17 cellular contexts compared by ENCODE assay signal in genomic region chr11:12727556-12728070, GRCh38. TPM values are rescaled to one million over a fixed set of nuclear protein-coding genes. Genes with fewer than 3 reads are reported as not detected.
A peak's percentile ranks its signal among the peaks of the same experiment; 100 is the strongest.
DNase-seq lines count a peak whose midpoint lies in the region; ATAC-seq, FAIRE-seq and TF ChIP-seq lines count a peak whose summit lies in the region.
"Had no signal": no experiment of that assay in that cellular context is flagged by ENCODE, and none has a peak within 500 bp of the region (broad histone marks: within the 10 kb centered on the region; RNA-seq: fewer than 3 reads in every experiment).

No MANE protein-coding gene starts in this region.

- peaks cover 64% of the 10 kb centered on the region for H3K4me1 Mint-ChIP-seq in neural crest cell
- H3K4me1 Mint-ChIP-seq: activated naive CD4-positive, alpha-beta T cell treated with anti-CD3 and anti-CD28 coated beads, Interleukin-2, amount 50 U/mL, for 24 hours; IgD-negative memory B cell had no signal

- H3K27me3 ChIP-seq in PC-3 (ENCODE audit: low read length) = no peaks in the 10 kb centered on the region
- H3K27me3 ChIP-seq in endothelial cell of umbilical vein (ENCODE audit: control insufficient read depth in 2 of 2, insufficient read depth in 2 of 2, low read length in 2 of 2) = no peaks in the 10 kb centered on the region
- H3K27me3 ChIP-seq: esophagus muscularis mucosa, pancreas had no signal

- H3K27me3 Mint-ChIP-seq in neural crest cell (ENCODE audit: low read depth) = no peaks in the 10 kb centered on the region

- H3K4me3 Mint-ChIP-seq in neural crest cell = no peak overlapping the region
- H3K4me3 Mint-ChIP-seq: activated naive CD4-positive, alpha-beta T cell treated with anti-CD3 and anti-CD28 coated beads, Interleukin-2, amount 50 U/mL, for 24 hours; IgD-negative memory B cell had no signal

- 0 out of 2 replicates have a peak, but pooled peaks cover 2% of the 10 kb centered on the region for H3K36me3 ChIP-seq in PC-3 (ENCODE audit: low read depth, low read length)
- no peaks in the 10 kb centered on the region for H3K36me3 ChIP-seq in endothelial cell of umbilical vein (ENCODE audit: control insufficient read depth in 2 of 2, extremely low read depth in 1 of 2, insufficient read depth in 2 of 2, low read length in 2 of 2)
- H3K36me3 ChIP-seq: esophagus muscularis mucosa, pancreas had no signal

- H3K9me3 Mint-ChIP-seq in neural crest cell = no peaks in the 10 kb centered on the region
- H3K9me3 Mint-ChIP-seq: activated naive CD4-positive, alpha-beta T cell treated with anti-CD3 and anti-CD28 coated beads, Interleukin-2, amount 50 U/mL, for 24 hours; IgD-negative memory B cell had no signal

- H3K36me3 Mint-ChIP-seq in neural crest cell (ENCODE audit: low read depth) = peaks cover 6% of the 10 kb centered on the region
- H3K36me3 Mint-ChIP-seq: IgD-negative memory B cell had no signal

- H3K9me1 ChIP-seq in endothelial cell of umbilical vein (replicated peaks; ENCODE audit: control insufficient read depth, extremely low read depth, insufficient read depth, low read length) = no peaks in the 10 kb centered on the region

- no peak for TF ChIP-seq POLR2A in endothelial cell of umbilical vein (IDR thresholded peaks at IDR 0.05; ENCODE audit: low read depth, low read length)

- intact Hi-C loops in PC-3 (cut with micrococcal nuclease) = no loop called here
- intact Hi-C loops in endothelial cell of umbilical vein (cut with micrococcal nuclease) = no loop called here

- CTCF ChIA-PET in PC-3 (lab: Charles Lee) (no interaction called here), endothelial cell of umbilical vein (lab: Charles Lee) (no interaction called here)

- H3K9ac ChIP-seq in PC-3 (ENCODE audit: low read length) (no peak overlapping the region), endothelial cell of umbilical vein (replicated peaks; ENCODE audit: extremely low read depth, insufficient read depth, low read length) (no peak overlapping the region)

- no peaks in the 10 kb centered on the region for H4K20me1 ChIP-seq in PC-3 (ENCODE audit: low read length)
- H4K20me1 ChIP-seq in endothelial cell of umbilical vein (replicated peaks; ENCODE audit: control insufficient read depth, extremely low read depth, insufficient read depth, low read length) = peaks cover 4% of the 10 kb centered on the region

- dilution Hi-C loops in endothelial cell of umbilical vein (cut with MboI; ENCODE audit: extremely low pct_ligation_motif_present, low sequenced_read_pairs) = no loop called here

- H3K9me3 ChIP-seq in PC-3 (ENCODE audit: low read length) (no peaks in the 10 kb centered on the region), endothelial cell of umbilical vein (replicated peaks; ENCODE audit: control insufficient read depth, insufficient read depth, low read length) (no peaks in the 10 kb centered on the region)
- H3K9me3 ChIP-seq: esophagus muscularis mucosa, pancreas had no signal

- 0 out of 2 replicates have a peak overlapping the region, but pooled peaks have one; percentile 99 for H3K27ac ChIP-seq in PC-3 (ENCODE audit: low read length)
- H3K27ac ChIP-seq in endothelial cell of umbilical vein (ENCODE audit: insufficient read depth, low read depth, low read length) = no peak overlapping the region
- H3K27ac ChIP-seq: esophagus muscularis mucosa, pancreas had no signal

- H3K9me2 ChIP-seq in PC-3 (replicated peaks; ENCODE audit: low read length) = no peaks in the 10 kb centered on the region

- peaks cover 93% of the 10 kb centered on the region for H3K4me1 ChIP-seq in PC-3 (ENCODE audit: insufficient read depth, low read length)
- peaks cover 43% of the 10 kb centered on the region for H3K4me1 ChIP-seq in endothelial cell of umbilical vein (ENCODE audit: control insufficient read depth, extremely low read depth, insufficient read depth, low read length)

- FAIRE-seq in endothelial cell of umbilical vein (lab: Jason Lieb, UNC) = no peak
- FAIRE-seq: pancreas had no signal

- peak overlapping the region; percentile 35 for H3K27ac Mint-ChIP-seq in neural crest cell (ENCODE audit: unreplicated experiment)
- H3K27ac Mint-ChIP-seq: activated naive CD4-positive, alpha-beta T cell treated with anti-CD3 and anti-CD28 coated beads, Interleukin-2, amount 50 U/mL, for 24 hours; IgD-negative memory B cell had no signal

- BruUV-seq in PC-3 (replicated peaks; lab: Mats Ljungman, UMichigan) = no TSS peak
- BruUV-seq in endothelial cell of umbilical vein (replicated peaks; lab: Mats Ljungman, UMichigan) = no TSS peak

- H3K4me3 ChIP-seq in PC-3 (ENCODE audit: low read length) (no peak overlapping the region), endothelial cell of umbilical vein (replicated peaks in 1 of 3; ENCODE audit: insufficient read depth in 1 of 3, low read depth in 1 of 3, low read length in 3 of 3) (no peak overlapping the region)
- H3K4me3 ChIP-seq: esophagus muscularis mucosa, pancreas had no signal

- ATAC-seq in PC-3 = no peak
- ATAC-seq in GM21737 (IDR thresholded peaks at IDR 0.05; ENCODE audit: unreplicated experiment) = no peak

- DNase-seq in AG20443 (ENCODE audit: low spot score) (peak; percentile 52), PC-3 (no peak), endothelial cell of umbilical vein (ENCODE audit: low read depth, low spot score) (peak; percentile 50), neural crest cell (ENCODE audit: low read depth, low spot score) (no peak), NCI-H146 (lab: John Stamatoyannopoulos, UW) (no peak), activated gamma-delta T cell (lab: John Stamatoyannopoulos, UW) (no peak), NK-92 (lab: John Stamatoyannopoulos, UW; ENCODE audit: unreplicated experiment) (no peak)
- DNase-seq: AML-193, H7, mammary epithelial cell, NCI-H446, pancreas, substantia nigra had no signal

- no peak overlapping the region for H2AFZ ChIP-seq in PC-3 (ENCODE audit: low read length)
- no peak overlapping the region for H2AFZ ChIP-seq in endothelial cell of umbilical vein (ENCODE audit: low read depth, low read length)

- peaks cover 85% of the 10 kb centered on the region for H3K79me2 ChIP-seq in PC-3 (ENCODE audit: low read length)
- peaks cover 49% of the 10 kb centered on the region for H3K79me2 ChIP-seq in endothelial cell of umbilical vein (ENCODE audit: control insufficient read depth, insufficient read depth, low read length)

- POLR2A ChIA-PET in PC-3 (lab: Charles Lee; ENCODE audit: unreplicated experiment) = no interaction called here
- POLR2A ChIA-PET in endothelial cell of umbilical vein (lab: Charles Lee) = no interaction called here

- H3F3A ChIP-seq in PC-3 (ENCODE audit: low read length, unreplicated experiment) = peaks cover 12% of the 10 kb centered on the region

- TF ChIP-seq CTCF in PC-3 (conservative IDR thresholded peaks at IDR 0.05; ENCODE audit: low read depth, low read length) (no peak), endothelial cell of umbilical vein (IDR thresholded peaks at IDR 0.05; ENCODE audit: extremely low read depth in 1 of 2, insufficient read depth in 1 of 2, low read depth in 1 of 2, low read length in 2 of 2) (no peak), neural crest cell (conservative IDR thresholded peaks at IDR 0.05) (no peak)

- H3K4me2 ChIP-seq in PC-3 (ENCODE audit: low read length) = no peak overlapping the region
- H3K4me2 ChIP-seq in endothelial cell of umbilical vein (ENCODE audit: insufficient read depth, low read length) = no peak overlapping the region

TF ChIP-seq in endothelial cell of umbilical vein, 7 proteins besides CTCF, POLR2A, EP300 and RAD21:
- TF ChIP-seq GATA2 (IDR thresholded peaks at IDR 0.05; ENCODE audit: insufficient read depth, insufficient read length, low read depth, low read length) (peak; percentile 51), EZH2 (IDR thresholded peaks at IDR 0.05; ENCODE audit: borderline replicate concordance, low read depth, low read length, severe bottlenecking) (no peak), MYC (IDR thresholded peaks at IDR 0.05; ENCODE audit: low read depth, low read length) (no peak)

RNA-seq across cellular contexts. Expression of gene TEAD1, which starts 53.4 kb away (rescaled TPM):
- total RNA-seq in PC-3 (2014; rRNA removed) (70.2 and 148 TPM in 2 replicates), endothelial cell of umbilical vein (43.2 and 49.0 TPM in 2 replicates), neural crest cell (84.1 and 87.3 TPM in 2 replicates)
- polyA plus RNA-seq in endothelial cell of umbilical vein = 13.0 and 15.3 TPM in 2 replicates
- 9.8 TPM in 2 replicates for polyA plus RNA-seq in endothelial cell of umbilical vein (2011; cell fraction: cytosol; rRNA removed)
- polyA plus RNA-seq in endothelial cell of umbilical vein (2011; cell fraction: nucleus; rRNA removed) = 75.2 and 76.2 TPM in 2 replicates
- 27.8 and 30.7 TPM in 2 replicates for polyA plus RNA-seq in endothelial cell of umbilical vein (2012)
- polyA minus RNA-seq in endothelial cell of umbilical vein = 58.5 and 59.1 TPM in 2 replicates
- polyA minus RNA-seq in endothelial cell of umbilical vein (2011; cell fraction: cytosol; rRNA and poly(A)+ RNA removed) = 135 TPM
- polyA minus RNA-seq in endothelial cell of umbilical vein (2011; cell fraction: nucleus; rRNA and poly(A)+ RNA removed) = 99.0 and 123 TPM in 2 replicates
- polyA plus RNA-seq: IgD-negative memory B cell had no signal

Comparison
In these comparisons a context has a peak if more than half of its experiments do, and no peak if none do; other contexts are left out.
1. DNase-seq: peak in AG20443 (single experiment) and endothelial cell of umbilical vein (single experiment); none in PC-3 (single experiment), neural crest cell (single experiment), NCI-H146 (single experiment), activated gamma-delta T cell (single experiment) and NK-92 (single experiment).